10 cellular contexts compared by ENCODE assay signal in the genomic region with DNA sequence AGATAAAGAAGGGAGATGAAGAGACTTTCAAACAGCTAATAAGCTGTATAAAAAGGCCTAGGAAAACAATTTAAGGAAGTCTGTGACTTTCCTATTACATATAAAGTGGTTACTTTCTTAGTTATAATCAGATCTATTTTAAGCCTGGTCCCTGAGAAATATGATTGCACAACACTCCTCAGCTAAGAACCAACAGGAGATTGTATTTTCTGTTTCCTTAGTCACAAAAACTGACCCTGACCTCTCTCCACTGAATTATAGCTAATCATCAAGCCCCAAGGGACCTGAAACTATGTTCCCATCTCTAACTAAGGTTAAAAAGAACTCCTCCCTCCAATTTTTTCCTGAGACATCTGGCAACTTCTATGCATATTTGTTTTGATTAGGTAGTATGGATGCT.
DNase-seq lines count a peak whose midpoint lies in the region; ATAC-seq and TF ChIP-seq lines count a peak whose summit lies in the region.
"Had no signal": no experiment of that assay in that cellular context is flagged by ENCODE, and none has a peak within 500 bp of the region (broad histone marks: within the 10 kb centered on the region; RNA-seq: fewer than 3 reads in every experiment).

No MANE protein-coding gene starts in this region.

- H4K91ac ChIP-seq in IMR-90 (ENCODE audit: insufficient read depth, low read depth, low read length), result no peak overlapping the region

- H3K27ac ChIP-seq in IMR-90 (ENCODE audit: insufficient read depth, low read length), result no peak overlapping the region
- H3K27ac ChIP-seq in ascending aorta, result peak overlapping the region; percentile 63 to 79
- H3K27ac ChIP-seq in hepatocyte, result peak overlapping the region; percentile 23
- peak overlapping the region; percentile 34 for H3K27ac ChIP-seq in suprapubic skin

- H3K79me2 ChIP-seq in hepatocyte, result no peaks in the 10 kb centered on the region

- H3K27me3 ChIP-seq in IMR-90 (ENCODE audit: control insufficient read depth, insufficient read depth, low read length), result no peaks in the 10 kb centered on the region
- no peaks in the 10 kb centered on the region for H3K27me3 ChIP-seq in ascending aorta
- no peaks in the 10 kb centered on the region for H3K27me3 ChIP-seq in hepatocyte
- H3K27me3 ChIP-seq in suprapubic skin, result no peaks in the 10 kb centered on the region
- no peaks in the 10 kb centered on the region for H3K27me3 ChIP-seq in H7 (ENCODE audit: control insufficient read depth, insufficient read depth, low read length)

- H4K8ac ChIP-seq in IMR-90 (ENCODE audit: low read depth in 2 of 2, low read length in 2 of 2), result no peak overlapping the region

- no peak overlapping the region for H2AK9ac ChIP-seq in IMR-90 (replicated peaks; ENCODE audit: low read depth, low read length, poor library complexity)

- H4K5ac ChIP-seq in IMR-90 (ENCODE audit: low read depth, low read length), result no peak overlapping the region

- H2AFZ ChIP-seq in IMR-90 (replicated peaks; ENCODE audit: low read length, poor library complexity) (no peak overlapping the region), hepatocyte (no peak overlapping the region)

- no peak overlapping the region for H2BK20ac ChIP-seq in IMR-90 (ENCODE audit: low read depth, low read length)

- no peak overlapping the region for H3K23ac ChIP-seq in IMR-90 (ENCODE audit: low read depth, low read length)

- peaks cover 23% of the 10 kb centered on the region for H3K36me3 ChIP-seq in IMR-90 (ENCODE audit: control insufficient read depth, insufficient read depth, low read length)
- H3K36me3 ChIP-seq in ascending aorta, result peaks cover 18 to 29% of the 10 kb centered on the region in 2 donors
- H3K36me3 ChIP-seq in hepatocyte (replicated peaks; ENCODE audit: insufficient read depth, low read depth), result no peaks in the 10 kb centered on the region
- peaks cover 49% of the 10 kb centered on the region for H3K36me3 ChIP-seq in suprapubic skin
- peaks cover 2% of the 10 kb centered on the region for H3K36me3 ChIP-seq in H7 (replicated peaks; ENCODE audit: control insufficient read depth, insufficient read depth, low read length)

- no peak overlapping the region for H3K4me3 ChIP-seq in IMR-90 (ENCODE audit: insufficient read depth, low read depth, low read length)
- H3K4me3 ChIP-seq in ascending aorta, result peak overlapping the region in 1 of 2 donors; percentile 8
- H3K4me3 ChIP-seq in hepatocyte, result no peak overlapping the region
- no peak overlapping the region for H3K4me3 ChIP-seq in suprapubic skin
- no peak overlapping the region for H3K4me3 ChIP-seq in H7 (ENCODE audit: insufficient read depth, low read depth, low read length)

- intact Hi-C loops in IMR-90 (cut with micrococcal nuclease), result loop anchor here (5.0 kb wide), 2 partner anchors 38 to 108 kb away; partner anchors contain the start of gene ROCK1
- intact Hi-C loops in ascending aorta (cut with DNase I), result loop anchor here (5.0 kb wide), 2 partner anchors 48 to 108 kb away; partner anchors contain the start of gene ROCK1

- CTCF ChIA-PET in IMR-90 (lab: Yijun Ruan, JAX), result no interaction called here

- H2BK120ac ChIP-seq in IMR-90 (ENCODE audit: low read depth, low read length), result no peak overlapping the region

- H3K9me3 ChIP-seq in IMR-90 (ENCODE audit: control insufficient read depth, insufficient read depth, low read length) (no peaks in the 10 kb centered on the region), ascending aorta (no peaks in the 10 kb centered on the region), hepatocyte (ENCODE audit: low read depth) (no peaks in the 10 kb centered on the region), suprapubic skin (no peaks in the 10 kb centered on the region)

- no peak for TF ChIP-seq EP300 in suprapubic skin (IDR thresholded peaks at IDR 0.05)

- no peak for TF ChIP-seq POLR2A in IMR-90 (IDR thresholded peaks at IDR 0.05; ENCODE audit: low read depth, low read length)
- no peak for TF ChIP-seq POLR2A in suprapubic skin (IDR thresholded peaks at IDR 0.05)

- H4K20me1 ChIP-seq in IMR-90 (ENCODE audit: insufficient read depth, low read length), result peaks cover 8% of the 10 kb centered on the region; the same call in 1 of the 2 replicates
- no peaks in the 10 kb centered on the region for H4K20me1 ChIP-seq in hepatocyte (ENCODE audit: insufficient read depth, poor library complexity, severe bottlenecking)

- no peak overlapping the region for H3K4ac ChIP-seq in IMR-90 (ENCODE audit: low read depth, low read length)

- no peak overlapping the region; the same call in 1 of the 2 replicates for H3K4me2 ChIP-seq in IMR-90 (ENCODE audit: low read depth, low read length)
- no peak overlapping the region for H3K4me2 ChIP-seq in hepatocyte

- in situ Hi-C loops in IMR-90 (cut with MboI; ENCODE audit: low sequenced_read_pairs), result no loop called here

- ATAC-seq in IMR-90 (ENCODE audit: low read depth) (peak; percentile 82), GM21423 (IDR thresholded peaks at IDR 0.05; ENCODE audit: unreplicated experiment) (no peak)
- ATAC-seq: stimulated activated naive CD8-positive, alpha-beta T cell treated with anti-CD3 and anti-CD28 coated beads, Interleukin-15, amount 100 ng/mL, for 72 hours had no signal

- H3K9ac ChIP-seq in IMR-90 (ENCODE audit: low read depth, low read length), result no peak overlapping the region

- H3K9me1 ChIP-seq in IMR-90 (ENCODE audit: insufficient read depth, low read length), result 0 out of 2 replicates have a peak, but pooled peaks cover 2% of the 10 kb centered on the region

- H2BK15ac ChIP-seq in IMR-90 (ENCODE audit: low read depth, low read length), result no peak overlapping the region

- no peak for TF ChIP-seq CTCF in IMR-90 (conservative IDR thresholded peaks at IDR 0.05; ENCODE audit: low read depth, low read length)
- TF ChIP-seq CTCF in ascending aorta (IDR thresholded peaks at IDR 0.05), result no peak
- no peak for TF ChIP-seq CTCF in hepatocyte (IDR thresholded peaks at IDR 0.05; ENCODE audit: poor library complexity)
- TF ChIP-seq CTCF in suprapubic skin (IDR thresholded peaks at IDR 0.05), result no peak

- H3K14ac ChIP-seq in IMR-90 (replicated peaks; ENCODE audit: low read depth, low read length), result no peak overlapping the region

- DNase-seq in IMR-90 (peak; percentile 86), ascending aorta (ENCODE audit: low spot score in 2 of 2) (no peak), hepatocyte (ENCODE audit: low spot score) (peak; percentile 5), suprapubic skin (ENCODE audit: low spot score in 2 of 2) (no peak), NCI-H2171 treated with DMSO at 0.1 percent for 48 hours (lab: John Stamatoyannopoulos, UW) (no peak), H7 (no peak), T-helper 9 cell (no peak)
- DNase-seq: midbrain; stimulated activated naive CD8-positive, alpha-beta T cell treated with anti-CD3 and anti-CD28 coated beads, Interleukin-15, amount 100 ng/mL, for 72 hours had no signal

- no peaks in the 10 kb centered on the region for H3K9me2 ChIP-seq in hepatocyte (replicated peaks; ENCODE audit: insufficient read depth)

- H3K56ac ChIP-seq in IMR-90 (ENCODE audit: extremely low read depth, insufficient read depth, low read length), result no peak overlapping the region

- H3K79me1 ChIP-seq in IMR-90 (ENCODE audit: low read depth in 1 of 2, low read length in 2 of 2), result peaks cover 9 to 21% of the 10 kb centered on the region in 2 experiments

- no peak for TF ChIP-seq RAD21 in IMR-90 (IDR thresholded peaks at IDR 0.05; ENCODE audit: low read length)

- no peaks in the 10 kb centered on the region; the same call in 1 of the 2 replicates for H3K4me1 ChIP-seq in IMR-90 (ENCODE audit: control insufficient read depth, insufficient read depth, low read length)
- peaks cover 0 to 18% of the 10 kb centered on the region in 2 donors for H3K4me1 ChIP-seq in ascending aorta
- peaks cover 8% of the 10 kb centered on the region for H3K4me1 ChIP-seq in hepatocyte (ENCODE audit: insufficient read depth)
- peaks cover 8% of the 10 kb centered on the region for H3K4me1 ChIP-seq in suprapubic skin

- no peak overlapping the region for H3K18ac ChIP-seq in IMR-90 (ENCODE audit: low read depth, low read length)

- H2AK5ac ChIP-seq in IMR-90 (ENCODE audit: low read depth, low read length), result no peak overlapping the region

- POLR2A ChIA-PET in IMR-90 (lab: Charles Lee; ENCODE audit: unreplicated experiment), result no interaction called here

- dilution Hi-C loops in IMR-90 (cut with HindIII; ENCODE audit: low sequenced_read_pairs, unreplicated experiment), result no loop called here

- H2BK5ac ChIP-seq in IMR-90 (ENCODE audit: low read depth, low read length, poor library complexity, severe bottlenecking), result peak overlapping the region; percentile 50

- BruUV-seq in IMR-90 (replicated peaks; lab: Mats Ljungman, UMichigan), result no TSS peak

TF ChIP-seq in IMR-90, 13 proteins besides CTCF, POLR2A, EP300 and RAD21:
- TF ChIP-seq CEBPB (IDR thresholded peaks at IDR 0.05; ENCODE audit: low read depth, low read length) (peak; percentile 99), MAZ (IDR thresholded peaks at IDR 0.05; ENCODE audit: borderline replicate concordance, low read depth, low read length) (no peak)

Comparison
In these comparisons a context has a peak if more than half of its experiments do, and no peak if none do; other contexts are left out.
1. DNase-seq: peak in IMR-90 (single experiment) and hepatocyte (single experiment); none in ascending aorta (0 of 2), suprapubic skin (0 of 2), NCI-H2171 treated with DMSO at 0.1 percent for 48 hours (single experiment), H7 (single experiment) and T-helper 9 cell (single experiment).